In the genomic region with DNA sequence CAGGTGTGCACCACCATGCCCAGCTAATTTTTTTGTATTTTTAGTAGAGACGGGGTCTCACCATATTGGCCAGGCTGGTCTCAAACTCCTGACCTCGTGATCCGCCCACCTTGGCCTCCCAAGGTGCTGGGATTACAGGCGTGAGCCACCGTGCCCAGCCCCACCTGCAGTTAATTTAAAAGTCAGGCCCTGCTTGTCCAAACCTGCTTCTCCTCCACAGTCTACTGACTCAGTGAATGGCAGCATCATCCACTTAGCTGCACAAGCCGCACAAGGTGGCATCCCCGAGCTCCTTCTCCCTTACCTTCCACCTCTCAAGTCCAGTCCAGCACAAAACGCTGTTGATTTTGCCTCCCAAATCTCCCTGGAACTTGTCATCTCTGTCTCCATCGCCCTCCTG, we compare ENCODE assay signal across 13 cellular contexts. TPM values are rescaled to one million over a fixed set of nuclear protein-coding genes. Genes with fewer than 3 reads are reported as not detected.
"Had no signal": no experiment of that assay in that cellular context is flagged by ENCODE, and none has a peak within 500 bp of the region (broad histone marks: within the 10 kb centered on the region; RNA-seq: fewer than 3 reads in every experiment).

No MANE protein-coding gene starts in this region.

RNA-seq across cellular contexts. Expression of a gene that starts 29.8 kb away (rescaled TPM):
- total RNA-seq: activated CD8-positive, alpha-beta T cell treated with anti-CD3 and anti-CD28 coated beads for 36 hours; activated T-helper 17 cell treated with anti-CD3 and anti-CD28 coated beads, Interleukin-2, amount 50 U/mL, for 72 hours; astrocyte; chondrocyte; glomerular endothelial cell; heart right ventricle; mesenteric fat pad; mucosa of descending colon; myocyte; prostate gland; subcutaneous adipose tissue; thoracic aorta had no signal
- polyA plus RNA-seq: heart right ventricle had no signal

RNA-seq across cellular contexts. Expression of a gene that starts 38.6 kb away (rescaled TPM):
- total RNA-seq: activated CD8-positive, alpha-beta T cell treated with anti-CD3 and anti-CD28 coated beads for 36 hours; activated T-helper 17 cell treated with anti-CD3 and anti-CD28 coated beads, Interleukin-2, amount 50 U/mL, for 72 hours; astrocyte; esophagus muscularis mucosa; glomerular endothelial cell; mesenteric fat pad; myocyte; prostate gland; subcutaneous adipose tissue had no signal
- polyA plus RNA-seq: heart right ventricle had no signal
